Comparison of ENCODE assay signal across 8 cellular contexts in genomic region chr3:39166134-39166710, GRCh38. TPM values are rescaled to one million over a fixed set of nuclear protein-coding genes. Genes with fewer than 3 reads are reported as not detected.
DNase-seq lines count a peak whose midpoint lies in the region; ATAC-seq and TF ChIP-seq lines count a peak whose summit lies in the region.

No MANE protein-coding gene starts in this region.

- WGBS in right lobe of liver (ENCODE audit: insufficient coverage, low coverage, low lambda C conversion rate, missing lambda C conversion rate): 72% methylated on average over 2 of the region's 3 CpGs

- ATAC-seq in right lobe of liver: peak; percentile 28 to 79 (median 59)

- DNase-seq in AG08395 (ENCODE audit: low spot score) (peak; percentile 89), LHCN-M2 (ENCODE audit: low read depth) (peak; percentile 93), caudate nucleus (lab: John Stamatoyannopoulos, UW) (no peak), right lobe of liver (no peak), NCI-H345 (lab: John Stamatoyannopoulos, UW) (no peak), epidermal melanocyte (ENCODE audit: insufficient read length, low spot score) (no peak)
- no peak for DNase-seq in stimulated activated CD4-positive, alpha-beta T cell treated with anti-CD3 and anti-CD28 coated beads, Interleukin-4, amount 100 ng/mL, for 1 hour
- no peak for DNase-seq in activated CD8-positive, alpha-beta memory T cell treated with anti-CD3 and anti-CD28 coated beads, Interleukin-2, amount 50 U/mL, for 4 hours

- no peak for TF ChIP-seq POLR2A in right lobe of liver (IDR thresholded peaks at IDR 0.05)

- H3K9me3 ChIP-seq in right lobe of liver: no peaks in the 10 kb centered on the region

- H3K36me3 ChIP-seq in right lobe of liver: no peaks in the 10 kb centered on the region

- H3K27ac ChIP-seq in caudate nucleus (ENCODE audit: low read depth, low read length) (peak overlapping the region; percentile 41), right lobe of liver (peak overlapping the region; percentile 55 to 88 (median 88))

- no peak overlapping the region for H3K4me3 ChIP-seq in right lobe of liver

- no peak for TF ChIP-seq CTCF in right lobe of liver (IDR thresholded peaks at IDR 0.05)

- H3K27me3 ChIP-seq in right lobe of liver: no peaks in the 10 kb centered on the region

- intact Hi-C loops in right lobe of liver (cut with DNase I): no loop called here

- H3K4me1 ChIP-seq in right lobe of liver: peaks cover 0 to 19% (median 8%) of the 10 kb centered on the region in 4 donors

RNA-seq across cellular contexts. Expression of gene CSRNP1, which starts 12.8 kb away (rescaled TPM):
- 13.0 and 18.9 TPM in 2 replicates for total RNA-seq in LHCN-M2 (2014; rRNA removed)
- polyA plus RNA-seq in LHCN-M2 (2012): 10.9 TPM
- 10 to 100 TPM in 5 of 6 experiments, 1 to 10 TPM in 1; 6.7 to 43.4 (median 17.4) TPM for total RNA-seq in right lobe of liver

RNA-seq across cellular contexts. Expression of gene XIRP1, which starts 26.2 kb away (rescaled TPM):
- total RNA-seq in LHCN-M2 (2014; rRNA removed) (0.71 and 4.1 TPM in 2 replicates), right lobe of liver (under 1 TPM in 5 of 6 experiments, not detected in 1; 0.05 to 0.43 (median 0.07) TPM)
- polyA plus RNA-seq in LHCN-M2 (2012): 22.8 TPM

RNA-seq across cellular contexts. Expression of gene TTC21A, which starts 58.7 kb away (rescaled TPM):
- total RNA-seq in LHCN-M2 (2014; rRNA removed): 1.3 and 1.5 TPM in 2 replicates
- polyA plus RNA-seq in LHCN-M2 (2012): 1.0 TPM
- 1 to 10 TPM; 1.4 to 3.5 (median 2.5) TPM for total RNA-seq in right lobe of liver

RNA-seq across cellular contexts. Expression of gene GORASP1, which starts 58.8 kb away (rescaled TPM):
- total RNA-seq in LHCN-M2 (2014; rRNA removed) (46.2 and 50.2 TPM in 2 replicates), right lobe of liver (10 to 100 TPM; 27.8 to 35.5 (median 33.1) TPM)
- 29.2 TPM for polyA plus RNA-seq in LHCN-M2 (2012)

Comparison
In these comparisons a context has a peak if more than half of its experiments do, and no peak if none do; other contexts are left out.
1. DNase-seq: peak in AG08395 (single experiment) and LHCN-M2 (single experiment); none in caudate nucleus (0 of 61), right lobe of liver (0 of 3), NCI-H345 (single experiment), stimulated activated CD4-positive, alpha-beta T cell treated with anti-CD3 and anti-CD28 coated beads, Interleukin-4, amount 100 ng/mL, for 1 hour (single experiment), epidermal melanocyte (single experiment) and activated CD8-positive, alpha-beta memory T cell treated with anti-CD3 and anti-CD28 coated beads, Interleukin-2, amount 50 U/mL, for 4 hours (single experiment).